ENCODE assay signal across 30 cellular contexts in the genomic region with DNA sequence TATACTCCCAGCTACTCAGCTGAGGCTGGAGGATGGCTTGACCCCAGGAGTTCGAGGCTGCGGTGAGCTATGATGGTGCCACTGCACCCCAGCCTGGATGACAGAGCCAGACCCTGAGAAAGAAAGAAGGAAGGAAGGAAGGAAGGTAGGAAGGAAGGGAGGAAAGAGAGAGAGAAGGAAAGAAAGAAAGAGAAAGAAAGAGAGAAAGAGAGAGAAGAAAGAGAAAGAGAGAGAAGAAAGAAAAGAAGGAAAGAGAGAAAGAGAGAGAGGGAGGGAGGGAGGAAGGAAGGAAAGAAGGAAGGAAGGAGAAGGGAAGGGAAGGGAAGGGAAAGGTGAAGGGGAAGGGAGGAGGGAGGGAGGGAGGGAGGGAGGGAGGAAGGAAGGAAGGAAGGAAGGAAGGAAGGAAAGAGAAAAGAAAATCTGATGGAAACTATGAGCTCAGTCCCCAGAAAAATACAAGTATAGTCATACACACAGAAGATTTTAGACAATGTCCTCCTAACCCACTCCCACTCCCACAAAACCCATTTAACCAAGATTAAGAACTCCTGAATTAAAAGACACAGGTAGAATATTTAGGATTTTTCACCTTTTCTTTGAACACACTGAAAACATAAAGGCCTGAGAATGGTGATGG. TPM values are rescaled to one million over a fixed set of nuclear protein-coding genes. Genes with fewer than 3 reads are reported as not detected.
"Had no signal": no experiment of that assay in that cellular context is flagged by ENCODE, and none has a peak within 500 bp of the region (broad histone marks: within the 10 kb centered on the region; RNA-seq: fewer than 3 reads in every experiment).

No MANE protein-coding gene starts in this region.

- H3K4me3 ChIP-seq: coronary artery, dorsolateral prefrontal cortex, esophagus squamous epithelium, gastrocnemius medialis, heart right ventricle, left lung, lower lobe of right lung, mucosa of descending colon had no signal

- H3K27me3 ChIP-seq: gastrocnemius medialis, left lung had no signal

- FAIRE-seq: colon, islet of Langerhans, keratinocyte had no signal

- H3K4me3 Mint-ChIP-seq: mesothelial cell of epicardium had no signal

- ATAC-seq: esophagus mucosa, gastrocnemius medialis, left lung, left ventricle myocardium superior, lower lobe of right lung, mucosa of descending colon had no signal

- DNase-seq: dermis blood vessel endothelial cell; dorsolateral prefrontal cortex; effector CD4-positive, alpha-beta T cell; effector memory CD4-positive, alpha-beta T cell; esophagus squamous epithelium; foreskin fibroblast; foreskin melanocyte; gastrocnemius medialis; glutamatergic neuron; head of caudate nucleus; heart right ventricle; hippocampal formation; left cardiac atrium; left lung; left ventricle myocardium superior; lower lobe of right lung; mesenchymal stem cell; mucosa of descending colon had no signal

- H3K27ac ChIP-seq: coronary artery, dorsolateral prefrontal cortex, epithelial cell of prostate, esophagus squamous epithelium, gastrocnemius medialis, heart right ventricle, left lung, lower lobe of right lung had no signal

- H3K9me3 ChIP-seq: esophagus squamous epithelium, gastrocnemius medialis, heart right ventricle, left lung, lower lobe of right lung, mucosa of descending colon had no signal

- H3K9me3 Mint-ChIP-seq: mesothelial cell of epicardium had no signal

- H3K4me1 ChIP-seq: esophagus squamous epithelium, left lung, lower lobe of right lung had no signal

- H3K36me3 ChIP-seq: esophagus squamous epithelium, gastrocnemius medialis, heart right ventricle, left lung, lower lobe of right lung had no signal

- H3K36me3 Mint-ChIP-seq: mesothelial cell of epicardium had no signal

- H3K27ac Mint-ChIP-seq: mesothelial cell of epicardium had no signal

RNA-seq across cellular contexts. Expression of a gene that starts 23.8 kb away (rescaled TPM):
- total RNA-seq: dermis blood vessel endothelial cell, esophagus mucosa, esophagus squamous epithelium, gastrocnemius medialis, glomerular endothelial cell, heart right ventricle, kidney epithelial cell, left cardiac atrium, left ventricle myocardium superior, lower leg skin, lung microvascular endothelial cell, mesenteric fat pad had no signal
- polyA plus RNA-seq: heart right ventricle, keratinocyte had no signal
